In the genomic region with DNA sequence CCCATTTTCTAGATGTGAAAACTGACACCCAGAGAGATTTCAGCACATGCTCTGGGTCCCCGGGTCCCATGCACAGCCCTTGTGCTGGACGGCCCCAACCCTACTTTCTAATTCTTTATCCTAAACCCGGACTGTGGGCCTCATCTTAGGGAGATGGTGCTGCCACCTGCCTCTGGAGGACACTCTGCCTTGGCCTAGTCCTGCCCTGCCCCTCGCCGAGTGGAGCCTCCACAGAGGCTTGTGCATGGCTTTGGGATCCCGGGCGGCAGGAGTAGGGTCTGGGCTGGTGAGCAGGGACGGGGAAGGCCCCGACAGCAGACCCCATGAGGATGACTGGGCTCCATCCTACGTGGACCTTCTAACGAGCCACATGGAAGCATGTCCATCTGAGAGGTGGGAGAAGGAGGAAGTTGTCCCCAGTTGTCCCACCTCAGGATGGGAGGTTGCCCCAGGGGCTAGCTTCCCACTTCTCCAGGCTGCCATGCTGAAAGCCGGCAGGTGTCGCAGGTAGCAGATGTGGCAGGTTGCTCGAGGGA, we compare ENCODE assay signal across 21 cellular contexts. TPM values are rescaled to one million over a fixed set of nuclear protein-coding genes. Genes with fewer than 3 reads are reported as not detected.
DNase-seq lines count a peak whose midpoint lies in the region; ATAC-seq and TF ChIP-seq lines count a peak whose summit lies in the region.
"Had no signal": no experiment of that assay in that cellular context is flagged by ENCODE, and none has a peak within 500 bp of the region (broad histone marks: within the 10 kb centered on the region; RNA-seq: fewer than 3 reads in every experiment).

No MANE protein-coding gene starts in this region.

- H2BK15ac ChIP-seq in H9 (ENCODE audit: low read depth, low read length) = no peak overlapping the region

- intact Hi-C loops in sigmoid colon (cut with DNase I) = no loop called here
- intact Hi-C loops in ovary (cut with DNase I) = no loop called here

- H3K4ac ChIP-seq in H9 (ENCODE audit: low read depth, low read length) = no peak overlapping the region

- no peaks in the 10 kb centered on the region for H3K79me2 ChIP-seq in H9 (ENCODE audit: insufficient read depth, low read length)
- peaks cover 58% of the 10 kb centered on the region for H3K79me2 ChIP-seq in Loucy (ENCODE audit: insufficient read depth, low read length)

- TF ChIP-seq CTCF in H9 (conservative IDR thresholded peaks at IDR 0.05) (no peak), Loucy (conservative IDR thresholded peaks at IDR 0.05; ENCODE audit: low read length) (peak; percentile 51), chondrocyte (IDR thresholded peaks at IDR 0.05) (no peak), sigmoid colon (IDR thresholded peaks at IDR 0.05) (no peak), ovary (IDR thresholded peaks at IDR 0.05) (no peak)

- H4K5ac ChIP-seq in H9 (ENCODE audit: insufficient read length, low read depth, low read length) = no peak overlapping the region

- no peak overlapping the region for H2AK5ac ChIP-seq in H9 (ENCODE audit: insufficient read length, low read length)

- H3K27me3 Mint-ChIP-seq in H9 (ENCODE audit: low read depth) (no peaks in the 10 kb centered on the region; the same call in 1 of the 2 replicates), chondrocyte (ENCODE audit: low read depth) (peaks cover 11% of the 10 kb centered on the region)
- H3K27me3 Mint-ChIP-seq: CD8-positive, alpha-beta memory T cell had no signal

- no peak overlapping the region for H2BK20ac ChIP-seq in H9 (ENCODE audit: low read depth, low read length, poor library complexity, severe bottlenecking)

- H3K9me2 ChIP-seq in Loucy (replicated peaks; ENCODE audit: low read depth, low read length) = no peaks in the 10 kb centered on the region

- H4K20me1 ChIP-seq in H9 (ENCODE audit: control insufficient read depth, insufficient read depth, insufficient read length) = no peaks in the 10 kb centered on the region
- H4K20me1 ChIP-seq in Loucy (ENCODE audit: insufficient read depth, low read length, poor library complexity, severe bottlenecking) = peaks cover 32% of the 10 kb centered on the region

- H3K23me2 ChIP-seq in H9 (ENCODE audit: insufficient read length, low read depth, low read length, poor library complexity, severe bottlenecking) = peaks cover 4% of the 10 kb centered on the region

- H3F3A ChIP-seq in Loucy (ENCODE audit: low read depth) = no peaks in the 10 kb centered on the region

- H3K27ac ChIP-seq in H9 (ENCODE audit: insufficient read length, low read depth, low read length) (no peak overlapping the region), sigmoid colon (no peak overlapping the region), ovary (no peak overlapping the region)
- H3K27ac ChIP-seq: SJSA1 had no signal

- H3T11ph ChIP-seq in H9 (ENCODE audit: low read length) = no peak overlapping the region

- H2BK5ac ChIP-seq in H9 (ENCODE audit: insufficient read length, low read length) = no peak overlapping the region

- H3K18ac ChIP-seq in H9 (ENCODE audit: insufficient read length, low read depth, low read length) = no peak overlapping the region

- H3K9me3 Mint-ChIP-seq in H9 (no peaks in the 10 kb centered on the region; a peak in 1 of 5 replicates), chondrocyte (ENCODE audit: low read depth) (no peaks in the 10 kb centered on the region)
- H3K9me3 Mint-ChIP-seq: CD8-positive, alpha-beta memory T cell had no signal

- TF ChIP-seq EP300 in sigmoid colon (IDR thresholded peaks at IDR 0.05) (no peak), ovary (IDR thresholded peaks at IDR 0.05) (no peak)

- H3K4me1 Mint-ChIP-seq in H9 (peaks cover 12 to 29% of the 10 kb centered on the region in 2 experiments), chondrocyte (ENCODE audit: low read depth) (peaks cover under 1% of the 10 kb centered on the region)

- H2AFZ ChIP-seq in H9 (ENCODE audit: low read length) = no peak overlapping the region
- no peak overlapping the region for H2AFZ ChIP-seq in Loucy (ENCODE audit: low read length)

- peaks cover 25% of the 10 kb centered on the region; the same call in 1 of the 2 replicates for H3K36me3 ChIP-seq in Loucy (ENCODE audit: insufficient read depth, low read length)
- H3K36me3 ChIP-seq in sigmoid colon = no peaks in the 10 kb centered on the region
- no peaks in the 10 kb centered on the region for H3K36me3 ChIP-seq in ovary
- H3K36me3 ChIP-seq: SJSA1 had no signal

- no peaks in the 10 kb centered on the region for H3K9me3 ChIP-seq in H9 (ENCODE audit: control insufficient read depth, low read depth, low read length)
- no peaks in the 10 kb centered on the region for H3K9me3 ChIP-seq in Loucy (ENCODE audit: insufficient read depth, low read depth, low read length)
- no peaks in the 10 kb centered on the region for H3K9me3 ChIP-seq in sigmoid colon
- no peaks in the 10 kb centered on the region for H3K9me3 ChIP-seq in ovary
- H3K9me3 ChIP-seq: BLaER1 treated with 17β-estradiol and CSF1 and Interleukin-3, amounts not matched to agents 10 nM and 100 nM; SJSA1 had no signal

- H3K27ac Mint-ChIP-seq in H9 = no peak overlapping the region
- no peak overlapping the region for H3K27ac Mint-ChIP-seq in chondrocyte (ENCODE audit: unreplicated experiment)

- no peaks in the 10 kb centered on the region for H3K27me3 ChIP-seq in H9 (ENCODE audit: insufficient read depth, low read length)
- no peaks in the 10 kb centered on the region for H3K27me3 ChIP-seq in Loucy (ENCODE audit: insufficient read depth, low read length, poor library complexity, severe bottlenecking)
- H3K27me3 ChIP-seq in sigmoid colon = peaks cover 2 to 16% (median 7%) of the 10 kb centered on the region in 3 donors
- H3K27me3 ChIP-seq in ovary = no peaks in the 10 kb centered on the region
- H3K27me3 ChIP-seq: BLaER1 treated with 17β-estradiol and CSF1 and Interleukin-3, amounts not matched to agents 10 nM and 100 nM; SJSA1 had no signal

- no peaks in the 10 kb centered on the region for H3K79me1 ChIP-seq in H9 (ENCODE audit: insufficient read depth, low read depth, low read length, poor library complexity, severe bottlenecking)

- no peak overlapping the region for H4K8ac ChIP-seq in H9 (replicated peaks; ENCODE audit: insufficient read length, low read depth, low read length)

- no peak overlapping the region for H2BK12ac ChIP-seq in H9 (ENCODE audit: insufficient read length, low read depth, low read length)

- ATAC-seq in HG03520 (IDR thresholded peaks at IDR 0.05; ENCODE audit: unreplicated experiment) = no peak

- H3K4me1 ChIP-seq in H9 (ENCODE audit: insufficient read depth, low read length) = no peaks in the 10 kb centered on the region; the same call in 1 of the 2 replicates
- H3K4me1 ChIP-seq in Loucy (ENCODE audit: insufficient read depth, low read length, poor library complexity, severe bottlenecking) = peaks cover 49% of the 10 kb centered on the region
- H3K4me1 ChIP-seq in sigmoid colon = peaks cover 0 to 8% (median 2%) of the 10 kb centered on the region in 4 donors
- peaks cover 2% of the 10 kb centered on the region for H3K4me1 ChIP-seq in ovary (ENCODE audit: insufficient read depth)
- H3K4me1 ChIP-seq: SJSA1 had no signal

- H3K36me3 Mint-ChIP-seq in H9 (ENCODE audit: insufficient read depth in 1 of 3, low read depth in 3 of 3) (peaks cover 0 to 7% (median 0%) of the 10 kb centered on the region in 3 experiments; a peak in 1 of 7 replicates), chondrocyte (ENCODE audit: low read depth) (no peaks in the 10 kb centered on the region)

- H3K9ac ChIP-seq in H9 (ENCODE audit: extremely low read depth, insufficient read length, low read length) = no peak overlapping the region
- peak overlapping the region; percentile 87 for H3K9ac ChIP-seq in Loucy (ENCODE audit: low read depth, low read length, poor library complexity, severe bottlenecking)
- H3K9ac ChIP-seq: BLaER1 treated with 17β-estradiol and CSF1 and Interleukin-3, amounts not matched to agents 10 nM and 100 nM had no signal

- no peak overlapping the region for H3K4me2 ChIP-seq in H9 (ENCODE audit: insufficient read depth, insufficient read length, low read length)
- peak overlapping the region; percentile 95 for H3K4me2 ChIP-seq in Loucy (ENCODE audit: low read depth, low read length, poor library complexity, severe bottlenecking)
- H3K4me2 ChIP-seq: BLaER1 treated with 17β-estradiol and CSF1 and Interleukin-3, amounts not matched to agents 10 nM and 100 nM had no signal

- no peak overlapping the region for H3K23ac ChIP-seq in H9 (ENCODE audit: insufficient read length, low read depth, low read length)

- TF ChIP-seq POLR2A in sigmoid colon (IDR thresholded peaks at IDR 0.05) (no peak), ovary (IDR thresholded peaks at IDR 0.05) (no peak)

- H2BK120ac ChIP-seq in H9 (ENCODE audit: low read depth, low read length, poor library complexity, severe bottlenecking) = no peak overlapping the region

- H3K56ac ChIP-seq in H9 (ENCODE audit: insufficient read length, low read depth, low read length) = no peak overlapping the region

- H3K14ac ChIP-seq in H9 (ENCODE audit: insufficient read depth, low read length) = no peak overlapping the region; the same call in 1 of the 2 replicates

- no CpG with 5 or more reads among the region's 14 CpGs for WGBS in H9 (ENCODE audit: extremely low coverage, insufficient read length, low lambda C conversion rate)
- 93 to 94% methylated on average over 14 of the region's 14 CpGs for WGBS in sigmoid colon, 2 donors
- WGBS in ovary, 3 donors = 92 to 95% (median 92%) methylated on average over 14 of the region's 14 CpGs

- H4K91ac ChIP-seq in H9 (ENCODE audit: insufficient read length, low read depth, low read length) = no peak overlapping the region

- H3K4me3 ChIP-seq in Loucy (ENCODE audit: low read length, poor library complexity, severe bottlenecking) (peak overlapping the region; percentile 95), sigmoid colon (no peak overlapping the region), ovary (no peak overlapping the region)
- H3K4me3 ChIP-seq: BLaER1 treated with 17β-estradiol and CSF1 and Interleukin-3, amounts not matched to agents 10 nM and 100 nM; SJSA1 had no signal

- H3K4me3 Mint-ChIP-seq in H9 = no peak overlapping the region; a peak in 1 of 5 replicates
- no peak overlapping the region for H3K4me3 Mint-ChIP-seq in chondrocyte (ENCODE audit: unreplicated experiment)

- DNase-seq in H9 (peak; percentile 17), chondrocyte (ENCODE audit: low spot score) (peak; percentile 77), sigmoid colon (peak; percentile 46), ovary (no peak), epidermal melanocyte (ENCODE audit: insufficient read length, low spot score) (no peak)
- DNase-seq: ACHN, Calu3, DMS153, Kasumi-1, MM.1S, NCI-H1048, NCI-H1417 treated with DMSO at 0.1 percent for 48 hours, NCI-H187, NCI-H446, NCI-H526, OCI-M1 had no signal

RNA-seq across cellular contexts. Expression of gene MX2, which starts 12.4 kb away (rescaled TPM):
- total RNA-seq in H9 (2021) (1.8 and 1.9 TPM in 2 replicates), chondrocyte (not detected in 3 replicates), sigmoid colon (1 to 10 TPM; 5.1 to 9.6 (median 7.3) TPM), ovary (10 to 100 TPM in 2 of 7 donors, 1 to 10 TPM in 5; 2.6 to 11.7 (median 5.1) TPM)
- polyA plus RNA-seq in sigmoid colon (10 to 100 TPM in 1 of 3 donors, 1 to 10 TPM in 2; 2.5 to 23.9 (median 6.0) TPM), ovary (10 to 100 TPM in 1 of 2 donors, 1 to 10 TPM in 1; 4.3 to 34.6 TPM)
- total RNA-seq: SJSA1 had no signal

RNA-seq across cellular contexts. Expression of gene MX1, which starts 51.8 kb away (rescaled TPM):
- total RNA-seq in H9 (2021) (5.1 and 6.3 TPM in 2 replicates), chondrocyte (1.2 to 2.6 TPM (median 2.1 TPM) in 3 replicates), sigmoid colon (10 to 100 TPM in 3 of 4 donors, 1 to 10 TPM in 1; 8.6 to 30.7 (median 26.7) TPM), ovary (10 to 100 TPM; 25.2 to 72.8 (median 43.5) TPM)
- polyA plus RNA-seq in sigmoid colon (10 to 100 TPM; 13.2 to 76.7 (median 34.9) TPM), ovary (100 to 1,000 TPM in 1 of 2 donors, 10 to 100 TPM in 1; 31.7 to 118 TPM)

RNA-seq across cellular contexts. Expression of gene FAM3B, which starts 57.6 kb away (rescaled TPM):
- total RNA-seq in H9 (2021) (4.0 and 5.0 TPM in 2 replicates), chondrocyte (not detected in 3 replicates), sigmoid colon (under 1 TPM in 1 of 4 donors, not detected in 3; 0.16 TPM), ovary (1 to 10 TPM in 4 of 7 donors, under 1 TPM in 1, not detected in 2; 0.60 to 7.7 (median 1.8) TPM)
- polyA plus RNA-seq in sigmoid colon (1 to 10 TPM in 2 of 3 donors, not detected in 1; 1.4 to 2.5 TPM), ovary (under 1 TPM; 0.10 to 0.42 TPM)
- total RNA-seq: CD8-positive, alpha-beta memory T cell; SJSA1 had no signal
- polyA plus RNA-seq: CD8-positive, alpha-beta memory T cell had no signal

Comparison
In these comparisons a context has a peak if more than half of its experiments do, and no peak if none do; other contexts are left out.
1. DNase-seq: peak in H9 (single experiment), chondrocyte (single experiment) and sigmoid colon (single experiment); none in ovary (0 of 5) and epidermal melanocyte (single experiment).